6 cellular contexts compared by ENCODE assay signal in genomic region chr18:30149585-30149984, GRCh38.
"Had no signal": no experiment of that assay in that cellular context is flagged by ENCODE, and none has a peak within 500 bp of the region (broad histone marks: within the 10 kb centered on the region; RNA-seq: fewer than 3 reads in every experiment).

No MANE protein-coding gene starts in this region.

- DNase-seq: Karpas-422, KBM-7, KG1 had no signal

- FAIRE-seq: HTR-8/SVneo had no signal

- H3K27ac ChIP-seq: HL-60, KMS-11 had no signal

- H3K9ac ChIP-seq: KMS-11 had no signal

- H3K4me2 ChIP-seq: KMS-11 had no signal
